In the genomic region with DNA sequence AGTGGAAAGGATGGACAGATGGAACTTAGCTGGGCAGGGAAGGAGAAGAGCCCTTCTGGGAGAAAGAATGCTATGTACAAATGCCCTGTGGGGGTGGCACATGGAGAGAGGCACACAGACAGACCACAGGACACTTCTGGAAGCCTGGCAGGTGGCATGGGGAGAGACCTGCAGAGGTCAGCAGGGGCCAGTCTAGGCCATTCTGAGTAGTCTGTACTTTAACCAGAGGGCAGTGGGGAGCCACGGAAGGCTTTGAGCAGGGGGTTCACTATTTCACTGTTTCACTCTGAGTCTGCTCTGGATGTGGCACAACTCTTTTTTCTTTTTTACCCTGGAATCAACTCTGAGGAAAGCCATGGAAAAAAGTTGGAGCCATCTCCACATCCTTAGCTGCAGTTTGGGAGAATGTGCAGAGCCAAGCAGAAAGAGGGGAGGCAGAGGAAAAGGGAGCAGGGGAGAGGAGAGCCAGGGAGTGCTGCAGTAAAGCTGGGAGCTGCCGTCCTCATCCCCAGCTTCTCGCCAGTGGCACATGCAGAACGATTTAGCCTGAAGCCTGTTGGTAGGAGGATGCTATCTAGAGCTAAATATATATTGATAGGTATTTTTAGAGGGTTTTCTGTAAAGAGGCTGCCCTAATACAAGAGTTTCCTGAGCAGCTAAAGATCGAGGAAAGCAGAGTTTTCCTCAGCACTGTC, we compare ENCODE assay signal across 24 cellular contexts. TPM values are rescaled to one million over a fixed set of nuclear protein-coding genes. Genes with fewer than 3 reads are reported as not detected.
DNase-seq lines count a peak whose midpoint lies in the region; ATAC-seq and TF ChIP-seq lines count a peak whose summit lies in the region.
"Had no signal": no experiment of that assay in that cellular context is flagged by ENCODE, and none has a peak within 500 bp of the region (broad histone marks: within the 10 kb centered on the region; RNA-seq: fewer than 3 reads in every experiment).

No MANE protein-coding gene starts in this region.

- H3K4me1 Mint-ChIP-seq in H9 = peaks cover 17 to 21% of the 10 kb centered on the region in 2 experiments
- no peaks in the 10 kb centered on the region for H3K4me1 Mint-ChIP-seq in osteocyte (ENCODE audit: unreplicated experiment)

- H3K9me3 Mint-ChIP-seq in H9 = no peaks in the 10 kb centered on the region
- no peaks in the 10 kb centered on the region for H3K9me3 Mint-ChIP-seq in osteocyte (ENCODE audit: unreplicated experiment)
- H3K9me3 Mint-ChIP-seq: CD4-positive, alpha-beta T cell; CD8-positive, alpha-beta memory T cell; GM23338 had no signal

- H3K9ac ChIP-seq in H9 (ENCODE audit: extremely low read depth, insufficient read length, low read length) = no peak overlapping the region
- H3K9ac ChIP-seq in mesenchymal stem cell (ENCODE audit: low read length) = no peak overlapping the region
- H3K9ac ChIP-seq: BLaER1 treated with 17β-estradiol and CSF1 and Interleukin-3, amounts not matched to agents 10 nM and 100 nM had no signal

- no peak overlapping the region for H3K4me2 ChIP-seq in H9 (ENCODE audit: insufficient read depth, insufficient read length, low read length)
- no peak overlapping the region for H3K4me2 ChIP-seq in mesenchymal stem cell (ENCODE audit: low read length, poor library complexity, severe bottlenecking)
- H3K4me2 ChIP-seq: A549; BLaER1 treated with 17β-estradiol and CSF1 and Interleukin-3, amounts not matched to agents 10 nM and 100 nM; GM23338 had no signal

- H3K36me3 ChIP-seq in mesenchymal stem cell (ENCODE audit: control insufficient read depth in 1 of 2, insufficient read depth in 2 of 2, low read depth in 1 of 2, low read length in 2 of 2) = no peaks in the 10 kb centered on the region
- H3K36me3 ChIP-seq: BE2C; BLaER1 treated with 17β-estradiol and CSF1 and Interleukin-3, amounts not matched to agents 10 nM and 100 nM; HAP-1 had no signal

- no peaks in the 10 kb centered on the region for H3K9me3 ChIP-seq in H9 (ENCODE audit: control insufficient read depth, low read depth, low read length)
- H3K9me3 ChIP-seq in mesenchymal stem cell (ENCODE audit: control insufficient read depth, low read length) = no peaks in the 10 kb centered on the region
- H3K9me3 ChIP-seq: A549; BE2C; BLaER1 treated with 17β-estradiol and CSF1 and Interleukin-3, amounts not matched to agents 10 nM and 100 nM; HAP-1 had no signal

- H4K91ac ChIP-seq in H9 (ENCODE audit: insufficient read length, low read depth, low read length) (no peak overlapping the region), mesenchymal stem cell (ENCODE audit: low read length) (no peak overlapping the region)

- DNase-seq in H9 (no peak), NCI-H69 (lab: John Stamatoyannopoulos, UW) (peak; percentile 75), mesenchymal stem cell (no peak), osteocyte (ENCODE audit: extremely low spot score, unreplicated experiment) (peak; percentile 64), NCI-H345 (lab: John Stamatoyannopoulos, UW) (no peak), NCI-H446 treated with DMSO at 0.1 percent for 48 hours (lab: John Stamatoyannopoulos, UW) (no peak)
- DNase-seq: 8988T; ACHN; AML-193; BE2C; Calu3; CD4-positive, alpha-beta T cell; CD8-positive, alpha-beta memory T cell; DMS53; DMS79 treated with DMSO at 0.1 percent for 48 hours; GF-D8; HFFc6 had no signal

- H3K14ac ChIP-seq in H9 (ENCODE audit: insufficient read depth, low read length) (no peak overlapping the region), mesenchymal stem cell (ENCODE audit: low read length in 2 of 2) (no peak overlapping the region)

- no peak overlapping the region for H3K4me3 Mint-ChIP-seq in H9
- no peak overlapping the region for H3K4me3 Mint-ChIP-seq in osteocyte (ENCODE audit: unreplicated experiment)
- H3K4me3 Mint-ChIP-seq: CD4-positive, alpha-beta T cell; CD8-positive, alpha-beta memory T cell; GM23338; HFFc6 had no signal

- H2BK5ac ChIP-seq in H9 (ENCODE audit: insufficient read length, low read length) (no peak overlapping the region), mesenchymal stem cell (ENCODE audit: low read depth, low read length, poor library complexity, severe bottlenecking) (no peak overlapping the region)

- H3K79me1 ChIP-seq in H9 (ENCODE audit: insufficient read depth, low read depth, low read length, poor library complexity, severe bottlenecking) (no peaks in the 10 kb centered on the region), mesenchymal stem cell (replicated peaks; ENCODE audit: low read length, poor library complexity, severe bottlenecking) (no peaks in the 10 kb centered on the region)

- no peak overlapping the region for H2BK20ac ChIP-seq in H9 (ENCODE audit: low read depth, low read length, poor library complexity, severe bottlenecking)

- H2BK120ac ChIP-seq in H9 (ENCODE audit: low read depth, low read length, poor library complexity, severe bottlenecking) (no peak overlapping the region), mesenchymal stem cell (ENCODE audit: low read depth, low read length) (no peak overlapping the region)

- H3K27me3 ChIP-seq in H9 (ENCODE audit: insufficient read depth, low read length) = no peaks in the 10 kb centered on the region
- H3K27me3 ChIP-seq in mesenchymal stem cell (ENCODE audit: control insufficient read depth in 1 of 2, insufficient read depth in 1 of 2, low read length in 2 of 2) = peaks cover 0 to 36% of the 10 kb centered on the region in 2 experiments
- H3K27me3 ChIP-seq: BE2C; BLaER1 treated with 17β-estradiol and CSF1 and Interleukin-3, amounts not matched to agents 10 nM and 100 nM had no signal

- H4K5ac ChIP-seq in H9 (ENCODE audit: insufficient read length, low read depth, low read length) = no peak overlapping the region

- H3K27ac Mint-ChIP-seq in H9 = no peak overlapping the region; a peak in 1 of 7 replicates
- H3K27ac Mint-ChIP-seq in osteocyte (ENCODE audit: unreplicated experiment) = no peak overlapping the region
- H3K27ac Mint-ChIP-seq: CD14-positive monocyte; CD4-positive, alpha-beta T cell; GM23338; HFFc6 had no signal

- TF ChIP-seq CTCF in H9 (conservative IDR thresholded peaks at IDR 0.05) (0 out of 3 replicates have a peak, but pooled peaks have one; percentile 8), osteocyte (IDR thresholded peaks at IDR 0.05) (no peak)

- H3T11ph ChIP-seq in H9 (ENCODE audit: low read length) = no peak overlapping the region

- no peak overlapping the region for H3K18ac ChIP-seq in H9 (ENCODE audit: insufficient read length, low read depth, low read length)
- H3K18ac ChIP-seq in mesenchymal stem cell (ENCODE audit: low read depth in 1 of 2, low read length in 2 of 2) = no peak overlapping the region

- H3K27ac ChIP-seq in H9 (ENCODE audit: insufficient read length, low read depth, low read length) (no peak overlapping the region), mesenchymal stem cell (ENCODE audit: low read length, poor library complexity, severe bottlenecking) (no peak overlapping the region)
- H3K27ac ChIP-seq: A549; BLaER1 treated with 17β-estradiol and CSF1 and Interleukin-3, amounts not matched to agents 10 nM and 100 nM had no signal

- no CpG with 5 or more reads among the region's 5 CpGs for WGBS in H9 (ENCODE audit: extremely low coverage, insufficient read length, low lambda C conversion rate)
- WGBS in mesenchymal stem cell = 49% methylated on average over 5 of the region's 5 CpGs

- H3K56ac ChIP-seq in H9 (ENCODE audit: insufficient read length, low read depth, low read length) = no peak overlapping the region

- H3K23ac ChIP-seq in H9 (ENCODE audit: insufficient read length, low read depth, low read length) = no peak overlapping the region
- no peak overlapping the region for H3K23ac ChIP-seq in mesenchymal stem cell (ENCODE audit: low read length in 2 of 2)

- H2AFZ ChIP-seq in H9 (ENCODE audit: low read length) (no peak overlapping the region), mesenchymal stem cell (ENCODE audit: low read depth, low read length) (peak overlapping the region; percentile 32)
- H2AFZ ChIP-seq: GM23338 had no signal

- H3K4me3 ChIP-seq in mesenchymal stem cell (ENCODE audit: insufficient read depth in 1 of 2, low read depth in 1 of 2, low read length in 2 of 2) = no peak overlapping the region
- H3K4me3 ChIP-seq: A549; BLaER1 treated with 17β-estradiol and CSF1 and Interleukin-3, amounts not matched to agents 10 nM and 100 nM; GM23338; HAP-1 had no signal

- H2BK12ac ChIP-seq in H9 (ENCODE audit: insufficient read length, low read depth, low read length) = no peak overlapping the region
- no peak overlapping the region for H2BK12ac ChIP-seq in mesenchymal stem cell (ENCODE audit: low read length in 2 of 2)

- H3K36me3 Mint-ChIP-seq in H9 (ENCODE audit: insufficient read depth in 1 of 3, low read depth in 3 of 3) = no peaks in the 10 kb centered on the region
- no peaks in the 10 kb centered on the region for H3K36me3 Mint-ChIP-seq in osteocyte (ENCODE audit: unreplicated experiment)
- H3K36me3 Mint-ChIP-seq: CD14-positive monocyte had no signal

- H3K27me3 Mint-ChIP-seq in H9 (ENCODE audit: low read depth) = peaks cover 2% of the 10 kb centered on the region; the same call in 1 of the 2 replicates
- no peaks in the 10 kb centered on the region for H3K27me3 Mint-ChIP-seq in osteocyte (ENCODE audit: unreplicated experiment)

- H3K23me2 ChIP-seq in H9 (ENCODE audit: insufficient read length, low read depth, low read length, poor library complexity, severe bottlenecking) = no peaks in the 10 kb centered on the region

- H3K79me2 ChIP-seq in H9 (ENCODE audit: insufficient read depth, low read length) = no peaks in the 10 kb centered on the region

- no peak overlapping the region for H3K4ac ChIP-seq in H9 (ENCODE audit: low read depth, low read length)
- H3K4ac ChIP-seq in mesenchymal stem cell (ENCODE audit: low read depth in 1 of 2, low read length in 2 of 2) = no peak overlapping the region

- H4K8ac ChIP-seq in H9 (replicated peaks; ENCODE audit: insufficient read length, low read depth, low read length) (no peak overlapping the region), mesenchymal stem cell (ENCODE audit: low read length) (no peak overlapping the region)

- H2AK5ac ChIP-seq in H9 (ENCODE audit: insufficient read length, low read length) = no peak overlapping the region
- H2AK5ac ChIP-seq in mesenchymal stem cell (ENCODE audit: low read length, severe bottlenecking) = no peak overlapping the region

- no peaks in the 10 kb centered on the region for H4K20me1 ChIP-seq in H9 (ENCODE audit: control insufficient read depth, insufficient read depth, insufficient read length)
- H4K20me1 ChIP-seq: BLaER1 treated with 17β-estradiol and CSF1 and Interleukin-3, amounts not matched to agents 10 nM and 100 nM had no signal

- no peak for ATAC-seq in HG03196 (IDR thresholded peaks at IDR 0.05; ENCODE audit: unreplicated experiment)
- ATAC-seq: GM23338 had no signal

- H2BK15ac ChIP-seq in H9 (ENCODE audit: low read depth, low read length) (no peak overlapping the region), mesenchymal stem cell (ENCODE audit: low read depth, poor library complexity, severe bottlenecking) (no peak overlapping the region)

- H3K4me1 ChIP-seq in H9 (ENCODE audit: insufficient read depth, low read length) (0 out of 2 replicates have a peak, but pooled peaks cover 2% of the 10 kb centered on the region), mesenchymal stem cell (ENCODE audit: control insufficient read depth, insufficient read depth, low read depth, low read length) (no peaks in the 10 kb centered on the region)
- H3K4me1 ChIP-seq: A549, BE2C, HAP-1 had no signal

RNA-seq across cellular contexts. Expression of gene CACNA1E, which starts 34.0 kb away (rescaled TPM):
- total RNA-seq in H9 (2021) = 0.46 and 0.55 TPM in 2 replicates
- polyA plus RNA-seq in mesenchymal stem cell (2013, experiment 1 of 2) = not detected
- polyA plus RNA-seq in mesenchymal stem cell (2013, experiment 2 of 2) = not detected
- not detected in 2 replicates for total RNA-seq in osteocyte
- total RNA-seq: Calu3; CD4-positive, alpha-beta T cell; CD8-positive, alpha-beta memory T cell; G401; HFFc6 had no signal
- polyA plus RNA-seq: CD14-positive monocyte; CD8-positive, alpha-beta memory T cell had no signal

Comparison
In these comparisons a context has a peak if more than half of its experiments do, and no peak if none do; other contexts are left out.
1. DNase-seq: peak in NCI-H69 (single experiment) and osteocyte (single experiment); none in H9 (single experiment), mesenchymal stem cell (single experiment), NCI-H345 (single experiment) and NCI-H446 treated with DMSO at 0.1 percent for 48 hours (single experiment).